11 cellular contexts compared by ENCODE assay signal in the genomic region with DNA sequence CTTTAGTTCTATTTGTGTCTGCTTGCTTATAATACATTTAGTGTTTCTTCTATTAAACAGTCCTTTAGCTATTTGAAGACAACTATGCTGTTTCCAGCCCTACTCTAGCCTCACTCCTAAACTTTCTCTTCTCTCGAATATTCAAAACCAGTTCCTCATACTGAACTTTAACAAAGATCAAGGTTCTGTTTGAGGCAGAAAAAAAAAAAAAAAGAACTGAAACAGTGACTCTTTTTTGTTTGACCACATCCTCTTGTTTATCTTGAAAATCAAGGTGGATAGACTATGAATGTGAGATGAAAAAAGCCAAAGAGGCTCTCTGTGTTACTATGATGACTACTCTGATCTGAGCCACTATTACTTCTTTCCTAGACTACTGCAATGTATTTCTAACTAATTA.
A peak's percentile ranks its signal among the peaks of the same experiment; 100 is the strongest.
DNase-seq lines count a peak whose midpoint lies in the region; ATAC-seq and TF ChIP-seq lines count a peak whose summit lies in the region.
"Had no signal": no experiment of that assay in that cellular context is flagged by ENCODE, and none has a peak within 500 bp of the region (broad histone marks: within the 10 kb centered on the region; RNA-seq: fewer than 3 reads in every experiment).

No MANE protein-coding gene starts in this region.

- H3K27me3 Mint-ChIP-seq in stimulated activated naive CD8-positive, alpha-beta T cell treated with anti-CD3 and anti-CD28 coated beads, Interleukin-15, amount 100 ng/mL, for 72 hours = no peaks in the 10 kb centered on the region

- no peaks in the 10 kb centered on the region for H3K27me3 ChIP-seq in mammary epithelial cell (ENCODE audit: insufficient read depth, low read length)
- no peaks in the 10 kb centered on the region for H3K27me3 ChIP-seq in breast epithelium
- H3K27me3 ChIP-seq in PC-9 (ENCODE audit: insufficient read depth, low read depth) = no peaks in the 10 kb centered on the region
- no peaks in the 10 kb centered on the region for H3K27me3 ChIP-seq in tibial nerve
- H3K27me3 ChIP-seq: cardiac muscle cell had no signal

- in situ Hi-C loops in mammary epithelial cell (cut with MboI; ENCODE audit: low sequenced_read_pairs in 2 of 2) = no loop called here
- in situ Hi-C loops in G401 (cut with HindIII; ENCODE audit: low sequenced_read_pairs) = no loop called here

- H3K4me3 ChIP-seq in mammary epithelial cell (replicated peaks in 1 of 3; ENCODE audit: insufficient read depth in 1 of 3, low read depth in 2 of 3, low read length in 3 of 3) (no peak overlapping the region), breast epithelium (no peak overlapping the region), PC-9 (no peak overlapping the region), tibial nerve (no peak overlapping the region)
- H3K4me3 ChIP-seq: cardiac muscle cell had no signal

- no peaks in the 10 kb centered on the region for H3F3A ChIP-seq in PC-9 (ENCODE audit: insufficient read depth, low read depth)

- peak overlapping the region; percentile 43 to 64 for H3K4me3 Mint-ChIP-seq in stimulated activated naive CD8-positive, alpha-beta T cell treated with anti-CD3 and anti-CD28 coated beads, Interleukin-15, amount 100 ng/mL, for 72 hours

- H3K79me2 ChIP-seq in mammary epithelial cell (ENCODE audit: insufficient read depth, low read length) (no peaks in the 10 kb centered on the region), PC-9 (ENCODE audit: low read depth) (no peaks in the 10 kb centered on the region)

- BruUV-seq in mammary epithelial cell (replicated peaks; lab: Mats Ljungman, UMichigan) = no TSS peak
- no TSS peak for BruUV-seq in PC-9 (replicated peaks; lab: Mats Ljungman, UMichigan)

- peak; percentile 91 for ATAC-seq in HG03060 (IDR thresholded peaks at IDR 0.05; ENCODE audit: low read depth, unreplicated experiment)
- ATAC-seq in stimulated activated naive CD8-positive, alpha-beta T cell treated with anti-CD3 and anti-CD28 coated beads, Interleukin-15, amount 100 ng/mL, for 72 hours = peak; percentile 100

- H3K4me2 ChIP-seq in mammary epithelial cell (ENCODE audit: insufficient read depth, low read depth, low read length) (no peak overlapping the region), PC-9 (no peak overlapping the region)

- dilution Hi-C loops in mammary epithelial cell (cut with HindIII; ENCODE audit: low sequenced_read_pairs) = no loop called here

- H3K9me3 ChIP-seq in mammary epithelial cell (replicated peaks; ENCODE audit: insufficient read depth, low read length) (no peaks in the 10 kb centered on the region), breast epithelium (no peaks in the 10 kb centered on the region), PC-9 (ENCODE audit: insufficient read depth, low read depth) (no peaks in the 10 kb centered on the region), tibial nerve (peaks cover 0 to 6% (median 0%) of the 10 kb centered on the region in 4 donors)

- H3K4me1 ChIP-seq in mammary epithelial cell (ENCODE audit: insufficient read depth, low read length) = no peaks in the 10 kb centered on the region
- H3K4me1 ChIP-seq in breast epithelium = peaks cover 3 to 8% of the 10 kb centered on the region in 2 donors
- no peaks in the 10 kb centered on the region for H3K4me1 ChIP-seq in PC-9 (replicated peaks; ENCODE audit: insufficient read depth)
- H3K4me1 ChIP-seq in tibial nerve = no peaks in the 10 kb centered on the region

- TF ChIP-seq POLR2A in breast epithelium (IDR thresholded peaks at IDR 0.05) (no peak), tibial nerve (IDR thresholded peaks at IDR 0.05) (no peak)

- H3K36me3 ChIP-seq in mammary epithelial cell (ENCODE audit: insufficient read depth, low read length) (no peaks in the 10 kb centered on the region), breast epithelium (no peaks in the 10 kb centered on the region), PC-9 (ENCODE audit: low read depth) (no peaks in the 10 kb centered on the region), tibial nerve (no peaks in the 10 kb centered on the region)
- H3K36me3 ChIP-seq: cardiac muscle cell had no signal

- CTCF ChIA-PET in mammary epithelial cell (lab: Charles Lee; ENCODE audit: low non-redundant PET) = no interaction called here
- CTCF ChIA-PET in PC-9 (lab: Charles Lee) = no interaction called here

- peak overlapping the region; percentile 1 to 6 for H3K27ac Mint-ChIP-seq in stimulated activated naive CD8-positive, alpha-beta T cell treated with anti-CD3 and anti-CD28 coated beads, Interleukin-15, amount 100 ng/mL, for 72 hours

- no peak for TF ChIP-seq CTCF in mammary epithelial cell (conservative IDR thresholded peaks at IDR 0.05 in 1 of 2, IDR thresholded peaks at IDR 0.05 in 1 of 2; ENCODE audit: extremely low read depth in 1 of 2, insufficient read depth in 1 of 2, low read depth in 1 of 2, low read length in 2 of 2)
- TF ChIP-seq CTCF in breast epithelium (IDR thresholded peaks at IDR 0.05) = no peak
- TF ChIP-seq CTCF in PC-9 (conservative IDR thresholded peaks at IDR 0.05) = no peak
- no peak for TF ChIP-seq CTCF in tibial nerve (IDR thresholded peaks at IDR 0.05)

- 20% methylated on average over 1 of the region's 1 CpG for WGBS in mammary epithelial cell (ENCODE audit: low coverage, missing lambda C conversion rate)
- 65 to 66% methylated on average over 1 of the region's 1 CpG for WGBS in tibial nerve, 2 donors

- H4K20me1 ChIP-seq in mammary epithelial cell (ENCODE audit: insufficient read depth, low read length) = no peaks in the 10 kb centered on the region
- H4K20me1 ChIP-seq in PC-9 (ENCODE audit: insufficient read depth) = no peaks in the 10 kb centered on the region

- peak overlapping the region; percentile 42 for H2AFZ ChIP-seq in mammary epithelial cell (ENCODE audit: low read depth, low read length)
- H2AFZ ChIP-seq in PC-9 = peak overlapping the region; percentile 53; the same call in 1 of the 2 replicates

- no peaks in the 10 kb centered on the region for H3K9me2 ChIP-seq in PC-9 (ENCODE audit: insufficient read depth)

- POLR2A ChIA-PET in PC-9 (lab: Charles Lee; ENCODE audit: unreplicated experiment) = interaction anchor here (0.7 kb wide), 1 partner anchor 288 kb away, joined by 3 read pairs; no protein-coding TSS in a partner anchor

- no peak for TF ChIP-seq EP300 in tibial nerve (IDR thresholded peaks at IDR 0.05)

- intact Hi-C loops in mammary epithelial cell (cut with micrococcal nuclease) (no loop called here), breast epithelium (cut with DNase I; ENCODE audit: low total_unique reads) (no loop called here), PC-9 (cut with micrococcal nuclease; ENCODE audit: unreplicated experiment) (no loop called here)

- peaks cover 35% of the 10 kb centered on the region for H3K4me1 Mint-ChIP-seq in stimulated activated naive CD8-positive, alpha-beta T cell treated with anti-CD3 and anti-CD28 coated beads, Interleukin-15, amount 100 ng/mL, for 72 hours

- DNase-seq in mammary epithelial cell (peak; percentile 67), breast epithelium (ENCODE audit: low spot score in 2 of 2) (no peak), PC-9 (no peak), tibial nerve (ENCODE audit: low spot score in 2 of 2) (no peak), G401 (ENCODE audit: low spot score) (no peak), AG20443 (ENCODE audit: low spot score) (no peak)
- no peak for DNase-seq in stimulated activated naive CD8-positive, alpha-beta T cell treated with anti-CD3 and anti-CD28 coated beads, Interleukin-15, amount 100 ng/mL, for 72 hours
- DNase-seq: NCI-H748 treated with DMSO at 0.1 percent for 48 hours had no signal

- H3K27ac ChIP-seq in mammary epithelial cell (ENCODE audit: insufficient read depth, low read depth, low read length) (no peak overlapping the region), breast epithelium (no peak overlapping the region), PC-9 (no peak overlapping the region), tibial nerve (no peak overlapping the region)
- H3K27ac ChIP-seq: C4-2B, cardiac muscle cell had no signal

- no peak overlapping the region for H3K9ac ChIP-seq in mammary epithelial cell (ENCODE audit: insufficient read depth, low read length)

- H3K9me3 Mint-ChIP-seq in stimulated activated naive CD8-positive, alpha-beta T cell treated with anti-CD3 and anti-CD28 coated beads, Interleukin-15, amount 100 ng/mL, for 72 hours = peaks cover 18 to 26% of the 10 kb centered on the region in 2 donors
